22 cellular contexts compared by ENCODE assay signal in the genomic region with DNA sequence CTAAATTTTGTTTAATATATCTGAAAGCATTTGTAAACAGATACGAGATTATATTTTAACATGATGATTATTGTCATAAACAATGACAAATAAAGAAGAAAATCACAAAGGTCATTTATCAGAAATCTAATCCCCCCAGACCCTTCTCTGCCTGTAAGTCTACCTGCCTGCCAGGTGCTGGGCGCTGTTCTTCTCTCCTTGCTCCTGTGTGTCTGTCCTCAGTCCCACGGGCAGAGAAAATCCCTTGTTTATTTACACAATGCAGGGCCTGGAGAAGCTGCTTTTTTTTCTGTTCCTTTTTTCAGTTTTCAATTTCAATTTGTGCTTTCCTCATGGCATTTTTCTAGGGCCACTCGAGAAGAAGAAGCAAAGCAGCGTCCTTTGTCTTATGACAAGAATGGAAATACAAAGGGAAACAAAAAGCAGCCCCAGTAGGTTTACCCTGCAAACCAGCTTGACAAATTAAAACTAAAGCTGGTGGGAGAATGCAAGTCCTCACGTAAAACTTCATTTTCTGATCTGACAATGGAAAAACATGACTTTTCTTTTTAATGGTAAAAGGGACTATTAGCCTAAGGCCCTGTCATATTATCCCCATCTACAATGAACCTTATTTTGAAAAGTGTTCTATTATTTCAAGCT.
"Had no signal": no experiment of that assay in that cellular context is flagged by ENCODE, and none has a peak within 500 bp of the region (broad histone marks: within the 10 kb centered on the region; RNA-seq: fewer than 3 reads in every experiment).

No MANE protein-coding gene starts in this region.

- H3K4me1 ChIP-seq: left ventricle myocardium inferior, psoas muscle, transverse colon had no signal

- H3K27ac ChIP-seq: dorsolateral prefrontal cortex, left ventricle myocardium inferior, neutrophil, psoas muscle, skin epidermis, thoracic aorta, transverse colon had no signal

- H3K36me3 ChIP-seq: left ventricle myocardium inferior, neutrophil, thoracic aorta, transverse colon had no signal

- H3K9me3 Mint-ChIP-seq: nephron; stimulated activated naive B cell treated with anti-CD40 and anti-IgM and Interleukin-4, amounts not matched to agents 10 μg/mL and 1 μg/mL and 100 μg/mL, for 72 hours; stimulated activated naive CD8-positive, alpha-beta T cell treated with anti-CD3 and anti-CD28 coated beads, Interleukin-15, amount 100 ng/mL, for 72 hours had no signal

- H3K27ac Mint-ChIP-seq: naive B cell; nephron; stimulated activated naive B cell treated with anti-CD40 and anti-IgM and Interleukin-4, amounts not matched to agents 10 μg/mL and 1 μg/mL and 100 μg/mL, for 72 hours; stimulated activated naive CD8-positive, alpha-beta T cell treated with anti-CD3 and anti-CD28 coated beads, Interleukin-15, amount 100 ng/mL, for 72 hours had no signal

- H3K36me3 Mint-ChIP-seq: naive B cell; stimulated activated naive B cell treated with anti-CD40 and anti-IgM and Interleukin-4, amounts not matched to agents 10 μg/mL and 1 μg/mL and 100 μg/mL, for 72 hours had no signal

- H3K4me3 ChIP-seq: dorsolateral prefrontal cortex, left ventricle myocardium inferior, lung, psoas muscle, skin epidermis, thoracic aorta, transverse colon had no signal

- ATAC-seq: esophagus mucosa; left cardiac atrium; psoas muscle; sciatic nerve; stimulated activated naive B cell treated with anti-CD40 and anti-IgM and Interleukin-4, amounts not matched to agents 10 μg/mL and 1 μg/mL and 100 μg/mL, for 72 hours; stimulated activated naive CD8-positive, alpha-beta T cell treated with anti-CD3 and anti-CD28 coated beads, Interleukin-15, amount 100 ng/mL, for 72 hours had no signal

- H3K4me1 Mint-ChIP-seq: naive B cell; nephron; stimulated activated naive B cell treated with anti-CD40 and anti-IgM and Interleukin-4, amounts not matched to agents 10 μg/mL and 1 μg/mL and 100 μg/mL, for 72 hours; stimulated activated naive CD8-positive, alpha-beta T cell treated with anti-CD3 and anti-CD28 coated beads, Interleukin-15, amount 100 ng/mL, for 72 hours had no signal

- H3K4me3 Mint-ChIP-seq: naive B cell; nephron; stimulated activated naive B cell treated with anti-CD40 and anti-IgM and Interleukin-4, amounts not matched to agents 10 μg/mL and 1 μg/mL and 100 μg/mL, for 72 hours; stimulated activated naive CD8-positive, alpha-beta T cell treated with anti-CD3 and anti-CD28 coated beads, Interleukin-15, amount 100 ng/mL, for 72 hours had no signal

- H3K9me3 ChIP-seq: left ventricle myocardium inferior, neutrophil, psoas muscle, thoracic aorta, transverse colon had no signal

- DNase-seq: cortex of kidney; dorsolateral prefrontal cortex; effector CD8-positive, alpha-beta T cell; glutamatergic neuron; kidney; left cardiac atrium; left ventricle myocardium inferior; mesendoderm; naive B cell; psoas muscle; stimulated activated CD4-positive, alpha-beta T cell treated with anti-CD3 and anti-CD28 coated beads, Interleukin-2, amount 100 ng/mL, for 24 hours; stimulated activated CD4-positive, alpha-beta T cell treated with anti-CD3 and anti-CD28 coated beads, Interleukin-4, amount 100 ng/mL, for 4 hours; stimulated activated naive B cell treated with anti-CD40 and anti-IgM and Interleukin-4, amounts not matched to agents 10 μg/mL and 1 μg/mL and 100 μg/mL, for 72 hours; stimulated activated naive CD8-positive, alpha-beta T cell treated with anti-CD3 and anti-CD28 coated beads, Interleukin-15, amount 100 ng/mL, for 72 hours; transverse colon had no signal

- H3K27me3 ChIP-seq: dorsolateral prefrontal cortex, neutrophil, transverse colon had no signal
